ENCODE assay signal across 8 cellular contexts in genomic region chr10:115706482-115707076, GRCh38.
DNase-seq lines count a peak whose midpoint lies in the region; ATAC-seq and TF ChIP-seq lines count a peak whose summit lies in the region.

No MANE protein-coding gene starts in this region.

- H3K9me3 ChIP-seq in left ventricle myocardium inferior (replicated peaks) (no peaks in the 10 kb centered on the region), OCI-LY7 (ENCODE audit: low read length) (no peaks in the 10 kb centered on the region), transverse colon (no peaks in the 10 kb centered on the region)

- DNase-seq in left ventricle myocardium inferior, result no peak
- no peak for DNase-seq in Right ventricle myocardium inferior (ENCODE audit: missing footprints)
- peak; percentile 16 for DNase-seq in OCI-LY7 (ENCODE audit: low spot score)
- DNase-seq in fibroblast of villous mesenchyme (ENCODE audit: low read depth), result peak; percentile 34
- no peak for DNase-seq in transverse colon
- DNase-seq in NCI-H774 (lab: John Stamatoyannopoulos, UW), result no peak
- DNase-seq in cerebellum (ENCODE audit: low spot score), result no peak

- no peak overlapping the region for H3K27ac ChIP-seq in left ventricle myocardium inferior (replicated peaks)
- H3K27ac ChIP-seq in OCI-LY7 (ENCODE audit: low read depth, low read length, poor library complexity, severe bottlenecking), result no peak overlapping the region
- H3K27ac ChIP-seq in transverse colon, result no peak overlapping the region

- no peak for TF ChIP-seq EP300 in transverse colon (IDR thresholded peaks at IDR 0.05; ENCODE audit: low read depth)

- no TSS peak for BruUV-seq in OCI-LY7 (replicated peaks; lab: Mats Ljungman, UMichigan)

- H2AFZ ChIP-seq in OCI-LY7 (ENCODE audit: low read length), result no peak overlapping the region

- H3K36me3 ChIP-seq in left ventricle myocardium inferior, result no peaks in the 10 kb centered on the region
- H3K36me3 ChIP-seq in OCI-LY7 (ENCODE audit: insufficient read depth, low read length), result no peaks in the 10 kb centered on the region
- H3K36me3 ChIP-seq in transverse colon, result no peaks in the 10 kb centered on the region

- H4K20me1 ChIP-seq in OCI-LY7 (ENCODE audit: insufficient read depth, low read length), result no peaks in the 10 kb centered on the region

- 52 to 53% methylated on average over 2 of the region's 2 CpGs for WGBS in transverse colon (ENCODE audit: low coverage in 1 of 2), 2 donors

- intact Hi-C loops in left ventricle myocardium inferior (cut with micrococcal nuclease), result loop anchor here (5.0 kb wide), 2 partner anchors 586 to 676 kb away; no protein-coding TSS in a partner anchor
- intact Hi-C loops in Right ventricle myocardium inferior (cut with DNase I), result loop anchor here (5.0 to 10.0 kb wide), 2 partner anchors 581 to 678 kb away; no protein-coding TSS in a partner anchor
- intact Hi-C loops in OCI-LY7 (cut with micrococcal nuclease; ENCODE audit: unreplicated experiment), result loop anchor here (2.0 kb wide), 1 partner anchor 680 kb away; no protein-coding TSS in a partner anchor
- intact Hi-C loops in transverse colon (cut with DNase I; ENCODE audit: low total_unique reads), result loop anchor here (10.0 kb wide), 1 partner anchor 1692 kb away; no protein-coding TSS in a partner anchor

- H3K4me1 ChIP-seq in left ventricle myocardium inferior, result no peaks in the 10 kb centered on the region
- H3K4me1 ChIP-seq in OCI-LY7 (ENCODE audit: insufficient read depth, low read length, poor library complexity, severe bottlenecking), result no peaks in the 10 kb centered on the region
- H3K4me1 ChIP-seq in transverse colon, result no peaks in the 10 kb centered on the region

- no peaks in the 10 kb centered on the region for H3K79me2 ChIP-seq in OCI-LY7 (ENCODE audit: insufficient read depth, low read depth, low read length)

- H3K4me3 ChIP-seq in left ventricle myocardium inferior (no peak overlapping the region), OCI-LY7 (ENCODE audit: low read depth, low read length, poor library complexity, severe bottlenecking) (no peak overlapping the region), fibroblast of villous mesenchyme (ENCODE audit: low read depth, low read length) (no peak overlapping the region), transverse colon (no peak overlapping the region)

- H3K9me2 ChIP-seq in OCI-LY7 (ENCODE audit: insufficient read depth, low read length), result no peaks in the 10 kb centered on the region

- H3K4me2 ChIP-seq in OCI-LY7 (ENCODE audit: low read length), result no peak overlapping the region

- in situ Hi-C loops in transverse colon (cut with MboI; ENCODE audit: low pct_ligation_motif_present in 1 of 4, low pct_unique_long_range_greater_than_20kb in 1 of 4, low sequenced_read_pairs in 3 of 4), result loop anchor here in 1 of 4 donors (25.0 kb wide), 1 partner anchor 581 kb away; no protein-coding TSS in a partner anchor

- POLR2A ChIA-PET in OCI-LY7 (lab: Charles Lee), result no interaction called here

- TF ChIP-seq CTCF in left ventricle myocardium inferior (IDR thresholded peaks at IDR 0.05; ENCODE audit: borderline replicate concordance) (peak; percentile 52), OCI-LY7 (conservative IDR thresholded peaks at IDR 0.05; ENCODE audit: low read length) (peak; percentile 79), fibroblast of villous mesenchyme (IDR thresholded peaks at IDR 0.05; ENCODE audit: insufficient read depth, low read depth, low read length) (peak; percentile 50), transverse colon (IDR thresholded peaks at IDR 0.05) (peak in 4 of 5 experiments; percentile 17 to 42 (median 29))

- H3K27me3 ChIP-seq in left ventricle myocardium inferior (ENCODE audit: low read depth), result no peaks in the 10 kb centered on the region
- H3K27me3 ChIP-seq in transverse colon, result no peaks in the 10 kb centered on the region

- ATAC-seq in Right ventricle myocardium inferior (no peak), GM19455 (IDR thresholded peaks at IDR 0.05; ENCODE audit: unreplicated experiment) (no peak)

- CTCF ChIA-PET in OCI-LY7 (lab: Charles Lee; ENCODE audit: unreplicated experiment), result no interaction called here

- TF ChIP-seq POLR2A in transverse colon (IDR thresholded peaks at IDR 0.05), result no peak

Comparison
In these comparisons a context has a peak if more than half of its experiments do, and no peak if none do; other contexts are left out.
1. DNase-seq: peak in OCI-LY7 (single experiment) and fibroblast of villous mesenchyme (single experiment); none in left ventricle myocardium inferior (single experiment), Right ventricle myocardium inferior (single experiment), transverse colon (single experiment), NCI-H774 (single experiment) and cerebellum (single experiment).
2. CTCF ChIP-seq: peak in every context shown above with its lines; median percentile 79 in OCI-LY7; 52 in left ventricle myocardium inferior; 50 in fibroblast of villous mesenchyme; 29 in transverse colon.